In the genomic region with DNA sequence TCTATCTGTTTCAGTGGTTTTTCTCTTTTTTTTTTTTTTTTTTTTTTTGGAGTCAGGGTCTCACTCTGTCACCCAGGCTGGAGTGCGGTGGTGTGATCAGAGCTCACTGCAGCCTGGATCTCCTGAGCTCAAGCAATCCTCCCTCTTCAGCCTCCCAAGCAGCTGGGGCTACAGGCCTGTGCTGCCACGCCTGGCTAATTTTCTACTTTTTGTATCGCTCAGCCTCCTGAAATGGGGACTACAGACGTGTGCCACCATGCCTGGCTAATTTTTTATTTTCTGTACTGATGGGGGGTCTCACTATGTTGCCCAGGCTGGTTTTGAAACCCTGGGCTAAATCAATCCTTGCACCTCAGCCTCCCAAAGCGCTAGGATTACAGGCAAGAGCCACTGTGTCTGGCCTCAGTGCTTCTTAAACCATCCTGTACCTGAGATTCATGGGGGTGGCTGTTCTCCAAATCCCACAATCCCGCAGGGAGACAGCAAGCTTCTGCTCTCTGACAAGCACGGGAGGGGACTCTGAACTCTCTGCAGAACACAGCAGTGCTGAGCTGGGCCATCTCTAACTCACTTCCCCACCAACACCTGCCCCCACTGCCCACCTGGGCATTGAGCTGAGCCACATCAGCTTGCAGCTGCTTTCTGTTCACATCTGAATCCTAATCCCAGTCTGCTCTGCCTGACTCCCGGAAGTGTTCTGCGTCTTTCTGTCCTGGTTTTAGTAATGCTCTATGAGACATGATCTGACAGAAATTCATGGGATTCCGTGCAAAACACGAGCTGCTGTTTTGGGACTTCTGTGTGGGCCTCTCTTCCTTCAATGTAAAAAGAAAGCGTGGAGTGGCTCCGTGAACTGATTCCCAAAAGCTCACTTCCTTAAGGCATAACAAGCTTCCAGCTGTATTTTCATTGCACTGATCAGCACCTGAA, we compare ENCODE assay signal across 14 cellular contexts.
"Had no signal": no experiment of that assay in that cellular context is flagged by ENCODE, and none has a peak within 500 bp of the region (broad histone marks: within the 10 kb centered on the region; RNA-seq: fewer than 3 reads in every experiment).

No MANE protein-coding gene starts in this region.

- H3K4me1 ChIP-seq: colonic mucosa had no signal

- ATAC-seq: stimulated activated naive CD8-positive, alpha-beta T cell treated with anti-CD3 and anti-CD28 coated beads, Interleukin-15, Interleukin-2, amounts not matched to agents 100 U/mL and 50 U/mL, for 24 hours had no signal

- H3K4me3 ChIP-seq: cardiac muscle cell, colonic mucosa, heart right ventricle, spleen, suprapubic skin had no signal

- H3K9me3 Mint-ChIP-seq: mesothelial cell of epicardium had no signal

- H3K4me3 Mint-ChIP-seq: activated naive CD4-positive, alpha-beta T cell treated with anti-CD3 and anti-CD28 coated beads, Interleukin-2, amount 10 ng/mL, durations not matched to agents 7 days and 5 days; mesothelial cell of epicardium had no signal

- DNase-seq: activated CD4-positive, alpha-beta T cell treated with anti-CD3 and anti-CD28 coated beads for 4 hours; activated naive CD4-positive, alpha-beta T cell treated with anti-CD3 and anti-CD28 coated beads, Interleukin-2, amount 10 ng/mL, durations not matched to agents 7 days and 5 days; spleen; T1000 had no signal

- H3K27me3 ChIP-seq: cardiac muscle cell, colonic mucosa, heart right ventricle, spleen, suprapubic skin had no signal

- H3K36me3 Mint-ChIP-seq: activated naive CD4-positive, alpha-beta T cell treated with anti-CD3 and anti-CD28 coated beads, Interleukin-2, amount 10 ng/mL, durations not matched to agents 7 days and 5 days; mesothelial cell of epicardium had no signal

- H3K9me3 ChIP-seq: colonic mucosa had no signal

- H3K36me3 ChIP-seq: cardiac muscle cell, colonic mucosa, spleen, suprapubic skin had no signal

- H3K4me1 Mint-ChIP-seq: activated naive CD4-positive, alpha-beta T cell treated with anti-CD3 and anti-CD28 coated beads, Interleukin-2, amount 10 ng/mL, durations not matched to agents 7 days and 5 days had no signal

- H3K27me3 Mint-ChIP-seq: activated naive CD4-positive, alpha-beta T cell treated with anti-CD3 and anti-CD28 coated beads, Interleukin-2, amount 10 ng/mL, durations not matched to agents 7 days and 5 days; progenitor cell of endocrine pancreas; type B pancreatic cell had no signal

- H3K27ac Mint-ChIP-seq: activated naive CD4-positive, alpha-beta T cell treated with anti-CD3 and anti-CD28 coated beads, Interleukin-2, amount 10 ng/mL, durations not matched to agents 7 days and 5 days; activated T-helper 2 cell treated with anti-CD3 and anti-CD28 coated beads, Interferon-gamma antibody, Interleukin-2, Interleukin-4, amounts not matched to agents 10 μg/mL and 5 μg/mL and 100 μg/mL, durations not matched to agents 14 hours and 24 hours and 36 hours; mesothelial cell of epicardium; progenitor cell of endocrine pancreas had no signal

- H3K27ac ChIP-seq: cardiac muscle cell, colonic mucosa, heart right ventricle, suprapubic skin, VCaP had no signal
